ENCODE assay signal across 8 cellular contexts in genomic region chr13:112943309-112944125, GRCh38. TPM values are rescaled to one million over a fixed set of nuclear protein-coding genes. Genes with fewer than 3 reads are reported as not detected.
DNase-seq lines count a peak whose midpoint lies in the region; ATAC-seq and TF ChIP-seq lines count a peak whose summit lies in the region.

No MANE protein-coding gene starts in this region.

- no peak for TF ChIP-seq CTCF in AG09309 (IDR thresholded peaks at IDR 0.05; ENCODE audit: control insufficient read depth, insufficient read depth, low read depth, low read length, missing control alignments)

- DNase-seq in AG09309 (ENCODE audit: low read depth) (no peak), SK-N-DZ (ENCODE audit: low spot score) (peak; percentile 73), cerebellum (ENCODE audit: low spot score) (peak; percentile 66), left lobe of liver (ENCODE audit: low spot score) (no peak)
- peak in 2 of 3 experiments; percentile 7 to 14 for DNase-seq in stimulated activated CD4-positive, alpha-beta T cell treated with anti-CD3 and anti-CD28 coated beads, TNF-alpha, amount 100 ng/mL, for 4 hours (ENCODE audit: low read depth in 3 of 3)

- ATAC-seq in GM18867 (IDR thresholded peaks at IDR 0.05; ENCODE audit: unreplicated experiment) (peak; percentile 34), HG03342 (IDR thresholded peaks at IDR 0.05; ENCODE audit: unreplicated experiment) (peak; percentile 26), left lobe of liver (peak; percentile 62), GM18870 (IDR thresholded peaks at IDR 0.05; ENCODE audit: unreplicated experiment) (no peak)

- H3K4me3 ChIP-seq in AG09309 (ENCODE audit: control insufficient read depth, low read depth, low read length) = peak overlapping the region; percentile 48

RNA-seq across cellular contexts. Expression of gene MCF2L, which starts 25.5 kb away (rescaled TPM):
- polyA plus RNA-seq in SK-N-DZ (2014; cell fraction: cytosol; rRNA removed) = 17.2 and 22.4 TPM in 2 replicates
- 60.9 and 65.9 TPM in 2 replicates for polyA plus RNA-seq in SK-N-DZ (2014; cell fraction: nucleus; rRNA removed)
- total RNA-seq in cerebellum = 109 TPM
- total RNA-seq in left lobe of liver = 14.9 TPM

Comparison
In these comparisons a context has a peak if more than half of its experiments do, and no peak if none do; other contexts are left out.
1. DNase-seq: peak in SK-N-DZ (single experiment), cerebellum (single experiment) and stimulated activated CD4-positive, alpha-beta T cell treated with anti-CD3 and anti-CD28 coated beads, TNF-alpha, amount 100 ng/mL, for 4 hours (2 of 3); none in AG09309 (single experiment) and left lobe of liver (single experiment).